In the genomic region with DNA sequence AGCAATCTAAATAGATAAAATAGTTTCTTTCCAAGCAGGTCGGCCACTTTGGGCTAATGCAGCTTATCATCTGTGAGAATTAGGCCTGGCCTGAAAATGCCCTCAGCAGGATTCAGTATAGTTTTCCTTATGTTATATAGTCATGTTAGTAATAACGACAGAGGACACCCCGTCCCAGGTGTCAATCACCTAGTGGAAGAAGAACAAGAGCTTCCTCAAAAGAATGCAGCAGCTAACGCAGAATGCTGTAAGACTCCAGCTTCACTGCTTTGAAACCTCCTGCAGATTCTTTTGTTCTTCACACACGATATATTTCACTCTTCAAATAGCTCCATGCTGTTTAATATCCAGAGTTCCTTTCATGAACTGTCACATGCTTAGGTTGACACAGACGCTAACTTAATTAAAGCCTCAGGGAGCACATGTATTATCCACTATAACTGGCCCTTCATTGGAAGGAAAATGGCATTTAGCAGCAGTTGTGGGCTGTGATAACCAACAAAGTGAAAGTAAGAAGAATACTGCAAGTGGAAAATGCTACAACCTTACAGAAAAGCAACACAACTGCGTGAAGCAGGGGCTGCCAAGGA, we compare ENCODE assay signal across 14 cellular contexts.
DNase-seq lines count a peak whose midpoint lies in the region; ATAC-seq and TF ChIP-seq lines count a peak whose summit lies in the region.
"Had no signal": no experiment of that assay in that cellular context is flagged by ENCODE, and none has a peak within 500 bp of the region (broad histone marks: within the 10 kb centered on the region; RNA-seq: fewer than 3 reads in every experiment).

No MANE protein-coding gene starts in this region.

- no peaks in the 10 kb centered on the region for H3K27me3 Mint-ChIP-seq in neural progenitor cell (ENCODE audit: insufficient read depth, low read depth)
- H3K27me3 Mint-ChIP-seq: activated CD4-positive, alpha-beta T cell treated with anti-CD3 and anti-CD28 coated beads for 36 hours; naive B cell had no signal

- H3K4me3 ChIP-seq in ACC112 (ENCODE audit: low read depth, low read length) (peak overlapping the region; percentile 67), endocrine pancreas (ENCODE audit: control insufficient read depth, insufficient read depth, low read length) (peak overlapping the region; percentile 26), neural progenitor cell (no peak overlapping the region)
- H3K4me3 ChIP-seq: uterus had no signal

- peaks cover 14% of the 10 kb centered on the region for H3F3A ChIP-seq in neural progenitor cell (ENCODE audit: low read depth)

- H3K9me3 Mint-ChIP-seq in neural progenitor cell = peaks cover 11% of the 10 kb centered on the region

- H3K9ac ChIP-seq in endocrine pancreas (ENCODE audit: control insufficient read depth, insufficient read depth, low read length) (no peak overlapping the region), neural progenitor cell (no peak overlapping the region)

- DNase-seq in NCI-H69 (lab: John Stamatoyannopoulos, UW) = peak; percentile 99
- peak; percentile 41 for DNase-seq in neural progenitor cell (ENCODE audit: low spot score)
- no peak for DNase-seq in HK-2 (ENCODE audit: unreplicated experiment)
- no peak for DNase-seq in kidney tubule cell (ENCODE audit: low spot score)
- DNase-seq in left lobe of liver (ENCODE audit: low spot score) = no peak
- DNase-seq in cortex of kidney (lab: John Stamatoyannopoulos, UW) = no peak
- DNase-seq: activated CD4-positive, alpha-beta T cell treated with anti-CD3 and anti-CD28 coated beads for 36 hours; DMS79 treated with DMSO at 0.1 percent for 48 hours; naive B cell; NCI-H1105 treated with DMSO at 0.1 percent for 48 hours; stimulated activated CD4-positive, alpha-beta T cell treated with anti-CD3 and anti-CD28 coated beads, Interleukin-15, amount 100 ng/mL, for 24 hours had no signal

- H3K4me1 ChIP-seq in ACC112 (ENCODE audit: control insufficient read depth, insufficient read depth, low read length, unreplicated experiment) = peaks cover 7% of the 10 kb centered on the region
- peaks cover 19% of the 10 kb centered on the region for H3K4me1 ChIP-seq in endocrine pancreas (ENCODE audit: control insufficient read depth, insufficient read depth, low read length)
- H3K4me1 ChIP-seq in neural progenitor cell = peaks cover 19% of the 10 kb centered on the region
- H3K4me1 ChIP-seq: uterus had no signal

- peak overlapping the region; percentile 65 for H3K27ac Mint-ChIP-seq in neural progenitor cell
- H3K27ac Mint-ChIP-seq: activated CD4-positive, alpha-beta T cell treated with anti-CD3 and anti-CD28 coated beads for 36 hours; naive B cell had no signal

- ATAC-seq in left lobe of liver = no peak
- ATAC-seq: activated CD4-positive, alpha-beta T cell treated with anti-CD3 and anti-CD28 coated beads for 36 hours had no signal

- H3K9me3 ChIP-seq in endocrine pancreas (ENCODE audit: control insufficient read depth, low read length) (no peaks in the 10 kb centered on the region), neural progenitor cell (ENCODE audit: low read depth) (no peaks in the 10 kb centered on the region)
- H3K9me3 ChIP-seq: uterus had no signal

- peaks cover 57% of the 10 kb centered on the region for H3K4me1 Mint-ChIP-seq in neural progenitor cell
- H3K4me1 Mint-ChIP-seq: activated CD4-positive, alpha-beta T cell treated with anti-CD3 and anti-CD28 coated beads for 36 hours; naive B cell had no signal

- H3K4me2 ChIP-seq in neural progenitor cell = peak overlapping the region; percentile 15

- peaks cover 10% of the 10 kb centered on the region for H4K20me1 ChIP-seq in neural progenitor cell (ENCODE audit: low read depth)

- H3K36me3 ChIP-seq in ACC112 (ENCODE audit: insufficient read depth, low read length) (no peaks in the 10 kb centered on the region), endocrine pancreas (ENCODE audit: control insufficient read depth, insufficient read depth, low read length) (no peaks in the 10 kb centered on the region), neural progenitor cell (no peaks in the 10 kb centered on the region)
- H3K36me3 ChIP-seq: uterus had no signal

- no peaks in the 10 kb centered on the region for H3K36me3 Mint-ChIP-seq in neural progenitor cell
- H3K36me3 Mint-ChIP-seq: naive B cell had no signal

- TF ChIP-seq CTCF in neural progenitor cell (IDR thresholded peaks at IDR 0.05) = no peak

- H2AFZ ChIP-seq in ACC112 (ENCODE audit: low read length, unreplicated experiment) = peak overlapping the region; percentile 96
- no peak overlapping the region for H2AFZ ChIP-seq in neural progenitor cell (replicated peaks)

- H3K79me2 ChIP-seq in ACC112 (ENCODE audit: control insufficient read depth, insufficient read depth, low read length, unreplicated experiment) (no peaks in the 10 kb centered on the region), neural progenitor cell (ENCODE audit: low read depth) (no peaks in the 10 kb centered on the region)

- H3K4me3 Mint-ChIP-seq in neural progenitor cell = peak overlapping the region; percentile 18
- H3K4me3 Mint-ChIP-seq: activated CD4-positive, alpha-beta T cell treated with anti-CD3 and anti-CD28 coated beads for 36 hours; naive B cell had no signal

- H3K27me3 ChIP-seq in ACC112 (ENCODE audit: insufficient read depth, low read length) = no peaks in the 10 kb centered on the region
- no peaks in the 10 kb centered on the region for H3K27me3 ChIP-seq in endocrine pancreas (ENCODE audit: control insufficient read depth, insufficient read depth, low read length)
- no peaks in the 10 kb centered on the region for H3K27me3 ChIP-seq in neural progenitor cell
- H3K27me3 ChIP-seq: uterus had no signal

- H3K27ac ChIP-seq in ACC112 (ENCODE audit: low read depth, low read length) (no peak overlapping the region), neural progenitor cell (no peak overlapping the region)

Comparison
In these comparisons a context has a peak if more than half of its experiments do, and no peak if none do; other contexts are left out.
1. DNase-seq: peak in NCI-H69 (single experiment) and neural progenitor cell (single experiment); none in HK-2 (single experiment), kidney tubule cell (single experiment), left lobe of liver (single experiment) and cortex of kidney (single experiment).